In the genomic region with DNA sequence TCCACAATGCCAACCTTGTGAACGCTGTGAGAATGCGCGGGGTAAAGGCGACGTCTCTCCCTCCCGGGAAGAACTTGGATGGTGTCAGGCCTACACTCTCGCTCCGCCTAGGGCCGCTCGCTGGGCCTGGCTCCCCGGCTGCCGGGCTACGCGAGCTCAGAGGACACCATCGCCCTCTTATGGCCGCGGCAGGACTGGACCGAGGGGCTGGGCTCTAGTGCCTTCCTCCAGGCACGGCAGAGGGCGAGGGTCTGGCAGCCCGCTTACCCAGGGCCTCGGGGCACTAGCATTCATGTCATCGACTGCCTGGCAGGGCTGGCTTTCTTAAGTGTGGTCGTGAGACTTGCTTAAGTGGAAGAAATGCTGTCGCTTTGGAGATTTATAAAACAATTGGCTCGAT, we compare ENCODE assay signal across 9 cellular contexts. TPM values are rescaled to one million over a fixed set of nuclear protein-coding genes. Genes with fewer than 3 reads are reported as not detected.
DNase-seq lines count a peak whose midpoint lies in the region; ATAC-seq and TF ChIP-seq lines count a peak whose summit lies in the region.
"Had no signal": no experiment of that assay in that cellular context is flagged by ENCODE, and none has a peak within 500 bp of the region (broad histone marks: within the 10 kb centered on the region; RNA-seq: fewer than 3 reads in every experiment).

No MANE protein-coding gene starts in this region.

- H3K27ac ChIP-seq in HCT116 (ENCODE audit: low read depth, low read length) (no peak overlapping the region), right lobe of liver (no peak overlapping the region), lower lobe of right lung (no peak overlapping the region)

- H3K4me1 ChIP-seq in HCT116 (ENCODE audit: control insufficient read depth in 1 of 2, insufficient read depth in 2 of 2, low read length in 2 of 2): peaks cover 0 to 28% of the 10 kb centered on the region in 2 experiments; a peak in 3 of 4 replicates
- peaks cover 0 to 19% (median 2%) of the 10 kb centered on the region in 4 donors for H3K4me1 ChIP-seq in right lobe of liver
- H3K4me1 ChIP-seq in lower lobe of right lung: peaks cover 25% of the 10 kb centered on the region

- H3K36me3 ChIP-seq in HCT116 (ENCODE audit: control insufficient read depth in 1 of 2, insufficient read depth in 2 of 2, low read length in 2 of 2): peaks cover 20 to 25% of the 10 kb centered on the region in 2 experiments; a peak in 3 of 4 replicates
- H3K36me3 ChIP-seq in right lobe of liver: peaks cover 0 to 12% (median 0%) of the 10 kb centered on the region in 4 donors
- peaks cover 22% of the 10 kb centered on the region for H3K36me3 ChIP-seq in lower lobe of right lung

- peak in 2 of 3 experiments; percentile 30 to 53; a peak in 4 of 6 replicates for TF ChIP-seq CTCF in HCT116 (IDR thresholded peaks at IDR 0.05 in 2 of 3, conservative IDR thresholded peaks at IDR 0.05 in 1 of 3; ENCODE audit: borderline replicate concordance in 1 of 3, insufficient read depth in 1 of 3, low read depth in 2 of 3, low read length in 2 of 3)
- peak in 3 of 4 donors; percentile 23 to 53 (median 28) for TF ChIP-seq CTCF in right lobe of liver (IDR thresholded peaks at IDR 0.05)
- TF ChIP-seq CTCF in lower lobe of right lung (IDR thresholded peaks at IDR 0.05): no peak

- POLR2A ChIA-PET in HCT116 (lab: Charles Lee): no interaction called here

- H3K4me3 ChIP-seq in HCT116 (replicated peaks in 1 of 2; ENCODE audit: low read depth in 1 of 2, low read length in 2 of 2) (no peak overlapping the region), right lobe of liver (peak overlapping the region in 1 of 3 donors; percentile 92), lower lobe of right lung (no peak overlapping the region)

- peaks cover 0 to 5% of the 10 kb centered on the region in 2 experiments; a peak in 1 of 4 replicates for H3K9me3 ChIP-seq in HCT116 (ENCODE audit: control insufficient read depth in 1 of 2, insufficient read depth in 1 of 2, low read depth in 1 of 2, low read length in 2 of 2)
- no peaks in the 10 kb centered on the region for H3K9me3 ChIP-seq in right lobe of liver
- no peaks in the 10 kb centered on the region for H3K9me3 ChIP-seq in lower lobe of right lung

- no peak for ATAC-seq in HCT116
- ATAC-seq in right lobe of liver: peak; percentile 20 to 51 (median 42)
- no peak for ATAC-seq in GM21526 (IDR thresholded peaks at IDR 0.05; ENCODE audit: low FRiP score, unreplicated experiment)
- no peak for ATAC-seq in lower lobe of right lung

- no peak overlapping the region for H3K4me2 ChIP-seq in HCT116 (ENCODE audit: low read length)

- no peak for TF ChIP-seq RAD21 in HCT116 (IDR thresholded peaks at IDR 0.05; ENCODE audit: low read depth)

- H3K9ac ChIP-seq in HCT116 (ENCODE audit: low read length): no peak overlapping the region

- WGBS in right lobe of liver (ENCODE audit: insufficient coverage, low coverage, low lambda C conversion rate, missing lambda C conversion rate): 22% methylated on average over 15 of the region's 26 CpGs

- H4K20me1 ChIP-seq in HCT116 (ENCODE audit: insufficient read depth): no peaks in the 10 kb centered on the region; the same call in 1 of the 2 replicates

- no peaks in the 10 kb centered on the region for H3K9me2 ChIP-seq in HCT116 (ENCODE audit: insufficient read depth)

- BruUV-seq in HCT116 (replicated peaks; lab: Mats Ljungman, UMichigan): no TSS peak

- intact Hi-C loops in HCT116 (cut with micrococcal nuclease): no loop called here
- intact Hi-C loops in right lobe of liver (cut with DNase I): no loop called here
- intact Hi-C loops in lower lobe of right lung (cut with DNase I): no loop called here

- H3K27me3 ChIP-seq in HCT116 (ENCODE audit: insufficient read depth, low read length) (no peaks in the 10 kb centered on the region), right lobe of liver (no peaks in the 10 kb centered on the region), lower lobe of right lung (ENCODE audit: low read depth) (no peaks in the 10 kb centered on the region)

- DNase-seq in Ammon's horn (ENCODE audit: low spot score) (peak; percentile 37), HCT116 (ENCODE audit: low read depth, low spot score) (no peak), cerebellum (ENCODE audit: low spot score) (peak; percentile 23), right lobe of liver (peak; percentile 51 to 72 (median 57)), lower lobe of right lung (no peak)
- no peak for DNase-seq in central memory CD4-positive, alpha-beta T cell
- DNase-seq in stimulated activated naive CD4-positive, alpha-beta T cell treated with Interleukin-2 at 50 U/mL for 16 hours (lab: John Stamatoyannopoulos, UW): no peak
- DNase-seq: NCI-H1417 treated with DMSO at 0.1 percent for 48 hours had no signal

- RAD21 ChIA-PET in HCT116 (lab: Charles Lee; ENCODE audit: low non-redundant PET in 1 of 2, low total read pairs in 2 of 2, uncharacterized antibody in 2 of 2, unreplicated experiment in 2 of 2): no interaction called here

- H2AFZ ChIP-seq in HCT116 (ENCODE audit: low read depth, low read length, poor library complexity, severe bottlenecking): no peak overlapping the region

- CTCF ChIA-PET in HCT116 (lab: Charles Lee): interaction anchor here (1.4 to 2.2 kb wide), 2 partner anchors 10 to 245 kb away, joined by 3 to 16 read pairs; no protein-coding TSS in a partner anchor

- TF ChIP-seq POLR2A in HCT116 (IDR thresholded peaks at IDR 0.05; ENCODE audit: borderline replicate concordance, extremely low read depth, insufficient read depth, insufficient read length) (no peak), right lobe of liver (IDR thresholded peaks at IDR 0.05) (no peak)

- H3K79me2 ChIP-seq in HCT116 (ENCODE audit: insufficient read depth, low read length): peaks cover 38% of the 10 kb centered on the region

TF ChIP-seq in HCT116, 20 proteins besides CTCF, POLR2A, EP300 and RAD21:
- TF ChIP-seq ATF3 (IDR thresholded peaks at IDR 0.05): no peak
- peak; percentile 60; the same call in 1 of the 2 replicates for TF ChIP-seq CBX3 (IDR thresholded peaks at IDR 0.05; ENCODE audit: low read depth)

RNA-seq across cellular contexts. Expression of gene EXOSC2, which starts 1.2 kb away (rescaled TPM):
- total RNA-seq in HCT116 (2021; ENCODE audit: unreplicated experiment): 71.5 TPM
- 32.8 and 36.2 TPM in 2 replicates for polyA plus RNA-seq in HCT116 (2012)
- 38.1 TPM for total RNA-seq in cerebellum
- 10 to 100 TPM in 5 of 6 experiments, 1 to 10 TPM in 1; 9.3 to 15.9 (median 13.3) TPM for total RNA-seq in right lobe of liver
- 18.4 TPM for total RNA-seq in lower lobe of right lung

RNA-seq across cellular contexts. Expression of gene PRDM12, which starts 28.0 kb away (rescaled TPM):
- total RNA-seq in HCT116 (2021; ENCODE audit: unreplicated experiment): 0.54 TPM
- polyA plus RNA-seq in HCT116 (2012): 0.17 and 0.36 TPM in 2 replicates
- total RNA-seq in cerebellum: not detected
- under 1 TPM in 1 of 6 experiments, not detected in 5; 0.15 TPM for total RNA-seq in right lobe of liver
- not detected for total RNA-seq in lower lobe of right lung

Comparison
In these comparisons a context has a peak if more than half of its experiments do, and no peak if none do; other contexts are left out.
1. DNase-seq: peak in Ammon's horn (single experiment), cerebellum (single experiment) and right lobe of liver (3 of 3); none in HCT116 (single experiment), central memory CD4-positive, alpha-beta T cell (single experiment), stimulated activated naive CD4-positive, alpha-beta T cell treated with Interleukin-2 at 50 U/mL for 16 hours (single experiment) and lower lobe of right lung (single experiment).
2. ATAC-seq: peak in right lobe of liver (4 of 4); none in HCT116 (single experiment), GM21526 (single experiment) and lower lobe of right lung (0 of 2).